16 cellular contexts compared by ENCODE assay signal in genomic region chr6:81838031-81838430, GRCh38.
DNase-seq lines count a peak whose midpoint lies in the region; ATAC-seq and TF ChIP-seq lines count a peak whose summit lies in the region.
"Had no signal": no experiment of that assay in that cellular context is flagged by ENCODE, and none has a peak within 500 bp of the region (broad histone marks: within the 10 kb centered on the region; RNA-seq: fewer than 3 reads in every experiment).

No MANE protein-coding gene starts in this region.

- no peak overlapping the region for H3K23ac ChIP-seq in mesendoderm (ENCODE audit: low read length)

- no peak overlapping the region for H3K9ac ChIP-seq in mesendoderm (ENCODE audit: low read length)
- H3K9ac ChIP-seq: BLaER1 had no signal

- H2BK5ac ChIP-seq in mesendoderm (ENCODE audit: low read length): no peak overlapping the region

- peaks cover 8% of the 10 kb centered on the region for H3K9me3 Mint-ChIP-seq in Calu3 (ENCODE audit: low read depth, unreplicated experiment)

- H3K27me3 ChIP-seq in mesendoderm (ENCODE audit: insufficient read depth, low read length, poor library complexity): no peaks in the 10 kb centered on the region
- H3K27me3 ChIP-seq: BLaER1, tibial nerve had no signal

- TF ChIP-seq CTCF in Calu3 (IDR thresholded peaks at IDR 0.05; ENCODE audit: unreplicated experiment) (no peak), fibroblast of villous mesenchyme (IDR thresholded peaks at IDR 0.05; ENCODE audit: insufficient read depth, low read depth, low read length) (no peak)

- H3K4ac ChIP-seq in mesendoderm (ENCODE audit: low read depth, low read length): no peak overlapping the region

- H3K79me1 ChIP-seq in mesendoderm (ENCODE audit: low read length): no peaks in the 10 kb centered on the region

- no peak overlapping the region for H2AK5ac ChIP-seq in mesendoderm (ENCODE audit: low read length)

- no peaks in the 10 kb centered on the region for H3K36me3 ChIP-seq in mesendoderm (ENCODE audit: control insufficient read depth, insufficient read depth, low read length)
- H3K36me3 ChIP-seq: BLaER1, tibial nerve had no signal

- intact Hi-C loops in Calu3 (cut with micrococcal nuclease; ENCODE audit: unreplicated experiment): loop anchor here (2.0 to 5.0 kb wide), 3 partner anchors 71 to 143 kb away; no protein-coding TSS in a partner anchor

- BruUV-seq in Calu3 (replicated peaks; lab: Mats Ljungman, UMichigan): no TSS peak

- H3K36me3 Mint-ChIP-seq in Calu3 (ENCODE audit: insufficient read depth, unreplicated experiment): peaks cover 4% of the 10 kb centered on the region

- no peaks in the 10 kb centered on the region for H3K79me2 ChIP-seq in mesendoderm (ENCODE audit: control insufficient read depth, insufficient read depth, low read length)

- peak; percentile 26 for DNase-seq in Calu3
- DNase-seq in SK-N-DZ (ENCODE audit: low spot score): peak; percentile 41
- DNase-seq in fibroblast of villous mesenchyme (ENCODE audit: low read depth): peak; percentile 74
- peak; percentile 49 for DNase-seq in mesendoderm
- DNase-seq in EL: no peak
- DNase-seq: activated CD4-positive, alpha-beta T cell treated with anti-CD3 and anti-CD28 coated beads for 48 hours; activated T-cell treated with anti-CD3 and anti-CD28 coated beads, Interleukin-2, amount 50 U/mL, for 1 hour; dermis blood vessel endothelial cell; NCI-H446; stimulated activated CD8-positive, alpha-beta memory T cell treated with anti-CD3 and anti-CD28 coated beads, Interleukin-4, amount 100 ng/mL, for 48 hours had no signal

- no peak overlapping the region for H2BK120ac ChIP-seq in mesendoderm (ENCODE audit: low read depth, low read length)

- CTCF ChIA-PET in Calu3 (lab: Charles Lee): interaction anchor here (0.6 to 1.5 kb wide), 4 partner anchors 23 to 294 kb away, joined by 3 to 6 read pairs (median 4); no protein-coding TSS in a partner anchor

- H3K4me3 Mint-ChIP-seq in Calu3 (ENCODE audit: low read depth, unreplicated experiment): no peak overlapping the region

- no peaks in the 10 kb centered on the region for H3K4me1 ChIP-seq in mesendoderm (ENCODE audit: control insufficient read depth, low read depth, low read length)
- H3K4me1 ChIP-seq: BLaER1, tibial nerve had no signal

- H3K27ac ChIP-seq in mesendoderm (ENCODE audit: low read depth, low read length): no peak overlapping the region
- H3K27ac ChIP-seq: BLaER1, tibial nerve had no signal

- H3K56ac ChIP-seq in mesendoderm (ENCODE audit: low read length): no peak overlapping the region

- H4K8ac ChIP-seq in mesendoderm (ENCODE audit: low read depth, low read length): no peak overlapping the region

- no peak overlapping the region for H3K18ac ChIP-seq in mesendoderm (ENCODE audit: low read length)

- no peak overlapping the region for H3K4me3 ChIP-seq in fibroblast of villous mesenchyme (ENCODE audit: low read depth, low read length)
- H3K4me3 ChIP-seq in mesendoderm (ENCODE audit: low read length): no peak overlapping the region
- H3K4me3 ChIP-seq: BLaER1, tibial nerve had no signal

- no peak overlapping the region for H4K5ac ChIP-seq in mesendoderm (ENCODE audit: low read length)

- peak overlapping the region; percentile 27 for H3K27ac Mint-ChIP-seq in Calu3 (ENCODE audit: unreplicated experiment)

- no peak overlapping the region for H3K4me2 ChIP-seq in mesendoderm (ENCODE audit: low read length)
- H3K4me2 ChIP-seq: BLaER1 had no signal

- ATAC-seq in HG02884 (IDR thresholded peaks at IDR 0.05; ENCODE audit: unreplicated experiment): no peak
- no peak for ATAC-seq in GM19452 (IDR thresholded peaks at IDR 0.05; ENCODE audit: unreplicated experiment)
- ATAC-seq in GM18511 (IDR thresholded peaks at IDR 0.05; ENCODE audit: unreplicated experiment): no peak
- ATAC-seq: Panc1 had no signal

- H2BK15ac ChIP-seq in mesendoderm (replicated peaks; ENCODE audit: low read depth): no peak overlapping the region

- no CpG with 5 or more reads among the region's 4 CpGs for WGBS in mesendoderm (ENCODE audit: extremely low coverage, insufficient coverage, low lambda C conversion rate)

- H3K4me1 Mint-ChIP-seq in Calu3 (ENCODE audit: low read depth, unreplicated experiment): peaks cover 39% of the 10 kb centered on the region

- H3K27me3 Mint-ChIP-seq in Calu3 (ENCODE audit: unreplicated experiment): no peaks in the 10 kb centered on the region
